In the genomic region with DNA sequence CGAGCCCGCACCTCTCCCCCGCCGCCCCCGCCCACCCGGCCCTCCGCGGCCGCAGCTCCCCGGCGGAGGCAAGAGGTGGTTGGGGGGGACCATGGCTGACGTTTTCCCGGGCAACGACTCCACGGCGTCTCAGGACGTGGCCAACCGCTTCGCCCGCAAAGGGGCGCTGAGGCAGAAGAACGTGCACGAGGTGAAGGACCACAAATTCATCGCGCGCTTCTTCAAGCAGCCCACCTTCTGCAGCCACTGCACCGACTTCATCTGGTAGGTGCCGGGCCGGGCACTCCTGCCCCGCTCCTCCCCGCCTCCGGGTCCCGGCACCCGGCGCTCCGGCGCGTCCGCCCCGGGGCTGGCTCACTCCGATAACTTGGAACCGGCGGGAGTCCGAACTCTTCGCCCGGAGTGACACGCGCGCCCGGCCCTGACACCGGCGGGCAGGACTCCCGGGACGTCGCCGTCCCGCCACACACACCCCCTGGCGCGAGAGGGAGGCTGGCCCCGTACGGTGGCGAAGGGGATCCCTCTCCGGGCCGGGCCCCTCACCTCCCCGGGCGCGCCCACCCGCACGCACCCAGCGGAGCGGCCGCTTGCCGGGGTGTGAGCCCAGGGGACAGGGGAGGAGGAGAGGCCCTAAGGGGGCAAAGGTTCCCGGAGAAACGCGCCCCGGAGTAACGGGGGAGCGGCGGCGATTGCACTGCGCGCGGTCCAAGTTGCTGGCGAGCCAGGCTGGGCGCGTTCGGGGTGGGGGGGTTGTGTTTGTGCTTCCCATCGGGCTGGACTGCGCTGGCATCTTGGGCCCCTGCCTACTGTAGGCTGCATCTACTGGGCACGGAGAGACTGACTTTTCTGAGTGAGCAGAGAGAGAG, we compare ENCODE assay signal across 8 cellular contexts. TPM values are rescaled to one million over a fixed set of nuclear protein-coding genes. Genes with fewer than 3 reads are reported as not detected.
DNase-seq lines count a peak whose midpoint lies in the region; ATAC-seq and TF ChIP-seq lines count a peak whose summit lies in the region.

No MANE protein-coding gene starts in this region.

- H3F3A ChIP-seq in GM23338 (replicated peaks; ENCODE audit: low read depth): peaks cover 6% of the 10 kb centered on the region; the same call in 1 of the 2 replicates

- H3K4me1 Mint-ChIP-seq in GM23338: peaks cover 41% of the 10 kb centered on the region

- no peak overlapping the region for H3K27ac ChIP-seq in GM23338 (ENCODE audit: low read depth)
- H3K27ac ChIP-seq in right lobe of liver: peak overlapping the region; percentile 75 to 80 (median 79)

- intact Hi-C loops in right lobe of liver (cut with DNase I): no loop called here

- peaks cover 8% of the 10 kb centered on the region; the same call in 2 of the 3 replicates for H3K36me3 Mint-ChIP-seq in GM23338 (ENCODE audit: low read depth)

- no peak; a peak in 1 of 4 replicates for TF ChIP-seq CTCF in GM23338 (conservative IDR thresholded peaks at IDR 0.05; ENCODE audit: low read depth in 2 of 2)
- no peak for TF ChIP-seq CTCF in right lobe of liver (IDR thresholded peaks at IDR 0.05)

- H3K4me1 ChIP-seq in GM23338 (ENCODE audit: insufficient read depth) (peaks cover 25% of the 10 kb centered on the region), right lobe of liver (peaks cover 0 to 20% (median 2%) of the 10 kb centered on the region in 4 donors)

- H3K27me3 Mint-ChIP-seq in GM23338 (ENCODE audit: insufficient read depth, low read depth, poor library complexity): peaks cover 20% of the 10 kb centered on the region

- peak overlapping the region; percentile 43; the same call in 1 of the 2 replicates for H2AFZ ChIP-seq in GM23338

- H3K4me3 ChIP-seq in GM23338 (peak overlapping the region; percentile 73), right lobe of liver (peak overlapping the region; percentile 79 to 91 (median 87))

- H3K27me3 ChIP-seq in GM23338 (ENCODE audit: insufficient read depth) (peaks cover 36% of the 10 kb centered on the region), right lobe of liver (no peaks in the 10 kb centered on the region)

- peak overlapping the region; percentile 77 for H3K4me2 ChIP-seq in GM23338

- TF ChIP-seq POLR2A in right lobe of liver (IDR thresholded peaks at IDR 0.05): peak; percentile 54

- H3K9me3 Mint-ChIP-seq in GM23338: peaks cover 2% of the 10 kb centered on the region; the same call in 1 of the 3 replicates

- ATAC-seq in GM23338 (peak; percentile 35), right lobe of liver (peak; percentile 62 to 79 (median 73))

- no peaks in the 10 kb centered on the region for H3K9me2 ChIP-seq in GM23338 (ENCODE audit: insufficient read depth)

- H3K27ac Mint-ChIP-seq in GM23338: no peak overlapping the region

- peak overlapping the region; percentile 97 for H3K4me3 Mint-ChIP-seq in GM23338

- H3K36me3 ChIP-seq in GM23338 (ENCODE audit: insufficient read depth): no peaks in the 10 kb centered on the region
- H3K36me3 ChIP-seq in right lobe of liver: no peaks in the 10 kb centered on the region

- peaks cover 3% of the 10 kb centered on the region; the same call in 1 of the 2 replicates for H4K20me1 ChIP-seq in GM23338 (replicated peaks; ENCODE audit: insufficient read depth)

- DNase-seq in DMS53 treated with DMSO at 0.1 percent for 48 hours (lab: John Stamatoyannopoulos, UW; ENCODE audit: unreplicated experiment) (peak; percentile 33), GM23338 (ENCODE audit: low spot score) (peak; percentile 76), NAMALWA (ENCODE audit: low spot score) (peak; percentile 58), ecto neural progenitor cell (ENCODE audit: low spot score) (peak; percentile 90), right lobe of liver (peak; percentile 66 to 90 (median 84)), NCI-H1694 (lab: John Stamatoyannopoulos, UW) (no peak)
- DNase-seq in activated CD4-positive, alpha-beta T cell treated with anti-CD3 and anti-CD28 coated beads, Interleukin-2, amount 50 U/mL, for 4 hours: peak; percentile 18 to 33
- DNase-seq in stimulated activated CD4-positive, alpha-beta T cell treated with anti-CD3 and anti-CD28 coated beads, Interleukin-4, amount 100 ng/mL, for 24 hours: peak; percentile 48

- H3K9me3 ChIP-seq in right lobe of liver: no peaks in the 10 kb centered on the region

- H3K79me2 ChIP-seq in GM23338 (replicated peaks; ENCODE audit: insufficient read depth): no peaks in the 10 kb centered on the region

- 0% methylated on average over 16 of the region's 91 CpGs for WGBS in right lobe of liver (ENCODE audit: insufficient coverage, low coverage, low lambda C conversion rate, missing lambda C conversion rate)

TF ChIP-seq in GM23338, 12 proteins besides CTCF, POLR2A, EP300 and RAD21 (continues in another document):
- TF ChIP-seq, protein P1, sequence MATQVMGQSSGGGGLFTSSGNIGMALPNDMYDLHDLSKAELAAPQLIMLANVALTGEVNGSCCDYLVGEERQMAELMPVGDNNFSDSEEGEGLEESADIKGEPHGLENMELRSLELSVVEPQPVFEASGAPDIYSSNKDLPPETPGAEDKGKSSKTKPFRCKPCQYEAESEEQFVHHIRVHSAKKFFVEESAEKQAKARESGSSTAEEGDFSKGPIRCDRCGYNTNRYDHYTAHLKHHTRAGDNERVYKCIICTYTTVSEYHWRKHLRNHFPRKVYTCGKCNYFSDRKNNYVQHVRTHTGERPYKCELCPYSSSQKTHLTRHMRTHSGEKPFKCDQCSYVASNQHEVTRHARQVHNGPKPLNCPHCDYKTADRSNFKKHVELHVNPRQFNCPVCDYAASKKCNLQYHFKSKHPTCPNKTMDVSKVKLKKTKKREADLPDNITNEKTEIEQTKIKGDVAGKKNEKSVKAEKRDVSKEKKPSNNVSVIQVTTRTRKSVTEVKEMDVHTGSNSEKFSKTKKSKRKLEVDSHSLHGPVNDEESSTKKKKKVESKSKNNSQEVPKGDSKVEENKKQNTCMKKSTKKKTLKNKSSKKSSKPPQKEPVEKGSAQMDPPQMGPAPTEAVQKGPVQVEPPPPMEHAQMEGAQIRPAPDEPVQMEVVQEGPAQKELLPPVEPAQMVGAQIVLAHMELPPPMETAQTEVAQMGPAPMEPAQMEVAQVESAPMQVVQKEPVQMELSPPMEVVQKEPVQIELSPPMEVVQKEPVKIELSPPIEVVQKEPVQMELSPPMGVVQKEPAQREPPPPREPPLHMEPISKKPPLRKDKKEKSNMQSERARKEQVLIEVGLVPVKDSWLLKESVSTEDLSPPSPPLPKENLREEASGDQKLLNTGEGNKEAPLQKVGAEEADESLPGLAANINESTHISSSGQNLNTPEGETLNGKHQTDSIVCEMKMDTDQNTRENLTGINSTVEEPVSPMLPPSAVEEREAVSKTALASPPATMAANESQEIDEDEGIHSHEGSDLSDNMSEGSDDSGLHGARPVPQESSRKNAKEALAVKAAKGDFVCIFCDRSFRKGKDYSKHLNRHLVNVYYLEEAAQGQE (IDR thresholded peaks at IDR 0.05; ENCODE audit: unreplicated experiment): no peak
- TF ChIP-seq EZH2phosphoT487 (IDR thresholded peaks at IDR 0.05; ENCODE audit: unreplicated experiment): no peak

RNA-seq across cellular contexts. Expression of gene PRKCA, which starts 0.6 kb away (rescaled TPM):
- total RNA-seq in GM23338 (2014; rRNA removed; shearing (Covaris generic)): 24.5 and 35.4 TPM in 2 replicates
- 6.4 and 10.9 TPM in 2 replicates for polyA plus RNA-seq in GM23338 (2016; fragmentation: Nextera tagmentation; extraction: Ambion mirVana)
- 10 to 100 TPM; 11.7 to 23.0 (median 18.7) TPM for total RNA-seq in right lobe of liver
